16 cellular contexts compared by ENCODE assay signal in the genomic region with DNA sequence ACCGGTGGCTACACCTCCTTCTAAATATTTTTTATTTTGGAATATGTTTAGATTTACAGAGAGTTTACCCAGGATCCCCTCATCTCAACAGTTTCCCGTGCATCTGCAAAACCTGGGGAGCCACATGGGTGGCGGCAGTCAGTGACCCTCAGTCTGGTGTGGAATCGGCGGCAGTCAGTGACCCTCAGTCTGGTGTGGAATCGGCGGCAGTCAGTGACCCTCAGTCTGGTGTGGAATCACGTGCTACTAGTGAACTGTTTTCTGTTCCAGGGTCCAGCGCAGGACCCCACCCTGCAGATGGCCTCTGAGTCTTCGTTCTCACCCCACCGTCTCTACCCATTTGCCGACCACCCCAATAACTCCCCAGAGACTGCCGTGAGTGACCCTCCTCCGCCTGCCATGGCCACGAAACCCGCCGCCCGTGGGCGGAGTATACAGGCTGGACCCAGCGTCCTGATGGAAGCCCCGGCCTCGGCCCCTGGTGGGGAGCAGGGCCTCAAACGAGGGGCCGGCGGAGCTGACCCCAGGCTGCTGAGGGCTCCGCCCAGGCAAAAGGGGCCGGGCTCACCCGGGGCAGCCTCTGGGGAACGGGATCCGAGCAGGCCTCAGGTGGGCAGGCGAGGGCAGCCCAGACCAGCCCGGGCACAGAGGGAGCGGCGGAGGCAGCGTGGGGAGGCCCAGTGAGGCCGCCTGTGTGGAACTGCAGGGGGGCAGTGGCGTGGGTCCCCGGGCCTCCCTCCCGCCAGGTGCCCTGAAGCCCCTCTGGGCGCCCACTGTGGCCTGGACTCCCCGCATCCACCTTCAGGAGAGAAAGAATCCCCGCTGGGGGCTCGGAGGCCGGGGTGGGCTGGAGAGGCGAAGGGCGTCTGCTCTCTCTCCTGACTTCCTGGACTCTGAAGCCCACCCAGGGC. TPM values are rescaled to one million over a fixed set of nuclear protein-coding genes. Genes with fewer than 3 reads are reported as not detected.
DNase-seq lines count a peak whose midpoint lies in the region; ATAC-seq and TF ChIP-seq lines count a peak whose summit lies in the region.
"Had no signal": no experiment of that assay in that cellular context is flagged by ENCODE, and none has a peak within 500 bp of the region (broad histone marks: within the 10 kb centered on the region; RNA-seq: fewer than 3 reads in every experiment).

No MANE protein-coding gene starts in this region.

- peaks cover 11% of the 10 kb centered on the region for H3K4me1 Mint-ChIP-seq in central memory CD8-positive, alpha-beta T cell
- peaks cover 7% of the 10 kb centered on the region for H3K4me1 Mint-ChIP-seq in nephron progenitor cell

- POLR2A ChIA-PET in GM10248 (lab: Yijun Ruan, JAX), result no interaction called here

- no peaks in the 10 kb centered on the region for H3K9me3 ChIP-seq in BE2C

- no peak overlapping the region for H3K4me3 ChIP-seq in BE2C (ENCODE audit: low read depth, low read length)

- CTCF ChIA-PET in GM10248 (lab: Yijun Ruan, JAX), result no interaction called here

- peaks cover 13% of the 10 kb centered on the region for H3K27me3 Mint-ChIP-seq in central memory CD8-positive, alpha-beta T cell
- peaks cover 80% of the 10 kb centered on the region for H3K27me3 Mint-ChIP-seq in nephron progenitor cell (ENCODE audit: low read depth, poor library complexity)
- H3K27me3 Mint-ChIP-seq: stimulated activated naive CD8-positive, alpha-beta T cell treated with anti-CD3 and anti-CD28 coated beads, Interleukin-15, Interleukin-2, amounts not matched to agents 100 ng/mL and 50 ng/mL, for 24 hours had no signal

- no peak for TF ChIP-seq CTCF in BE2C (IDR thresholded peaks at IDR 0.05; ENCODE audit: low read depth, low read length)
- TF ChIP-seq CTCF in GM10248 (IDR thresholded peaks at IDR 0.05; ENCODE audit: control extremely low read depth, extremely low read depth, low read depth, missing control alignments), result no peak
- TF ChIP-seq CTCF in nephron progenitor cell (IDR thresholded peaks at IDR 0.05), result no peak

- peaks cover 21% of the 10 kb centered on the region for H3K27me3 ChIP-seq in BE2C

- H3K36me3 ChIP-seq in BE2C, result no peaks in the 10 kb centered on the region

- H3K4me3 Mint-ChIP-seq in central memory CD8-positive, alpha-beta T cell, result peak overlapping the region; percentile 13
- peak overlapping the region; percentile 58 for H3K4me3 Mint-ChIP-seq in nephron progenitor cell
- H3K4me3 Mint-ChIP-seq: mesothelial cell of epicardium had no signal

- H3K4me1 ChIP-seq in BE2C, result no peaks in the 10 kb centered on the region

- DNase-seq in BE2C (peak; percentile 10), GM10248 (ENCODE audit: extremely low spot score) (peak; percentile 16), nephron progenitor cell (peak; percentile 2), DMS153 (lab: John Stamatoyannopoulos, UW) (no peak), pons (ENCODE audit: low spot score) (no peak), NCI-H1092 (lab: John Stamatoyannopoulos, UW) (no peak)
- no peak for DNase-seq in central memory CD8-positive, alpha-beta T cell (ENCODE audit: low spot score in 2 of 2)
- DNase-seq: Karpas-422, NCI-H1694, NCI-H524 treated with DMSO at 0.1 percent for 48 hours, RPMI8226 had no signal

- no peaks in the 10 kb centered on the region for H3K9me3 Mint-ChIP-seq in central memory CD8-positive, alpha-beta T cell
- no peaks in the 10 kb centered on the region for H3K9me3 Mint-ChIP-seq in nephron progenitor cell
- H3K9me3 Mint-ChIP-seq: mesothelial cell of epicardium; stimulated activated naive CD8-positive, alpha-beta T cell treated with anti-CD3 and anti-CD28 coated beads, Interleukin-15, Interleukin-2, amounts not matched to agents 100 ng/mL and 50 ng/mL, for 24 hours had no signal

- no peak for ATAC-seq in central memory CD8-positive, alpha-beta T cell (replicated peaks; ENCODE audit: extremely low read depth, poor library complexity, severe bottlenecking)
- no peak for ATAC-seq in GM21447 (IDR thresholded peaks at IDR 0.05; ENCODE audit: unreplicated experiment)

- H3K27ac Mint-ChIP-seq in central memory CD8-positive, alpha-beta T cell (ENCODE audit: low read depth), result no peak overlapping the region
- no peak overlapping the region for H3K27ac Mint-ChIP-seq in nephron progenitor cell
- H3K27ac Mint-ChIP-seq: CD14-positive monocyte; mesothelial cell of epicardium; stimulated activated naive CD8-positive, alpha-beta T cell treated with anti-CD3 and anti-CD28 coated beads, Interleukin-15, Interleukin-2, amounts not matched to agents 100 ng/mL and 50 ng/mL, for 24 hours had no signal

- no peaks in the 10 kb centered on the region for H3K36me3 Mint-ChIP-seq in central memory CD8-positive, alpha-beta T cell (ENCODE audit: insufficient read depth)
- no peaks in the 10 kb centered on the region for H3K36me3 Mint-ChIP-seq in nephron progenitor cell (ENCODE audit: low read depth)
- H3K36me3 Mint-ChIP-seq: CD14-positive monocyte, mesothelial cell of epicardium had no signal

RNA-seq across cellular contexts. Expression of gene IL17REL, which starts 2.5 kb away (rescaled TPM):
- polyA plus RNA-seq in BE2C (2012; ENCODE audit: insufficient read depth, insufficient read length, low read depth), result not detected
- polyA plus RNA-seq: CD14-positive monocyte had no signal

RNA-seq across cellular contexts. Expression of gene TTLL8, which starts 48.1 kb away (rescaled TPM):
- not detected for polyA plus RNA-seq in BE2C (2012; ENCODE audit: insufficient read depth, insufficient read length, low read depth)
- polyA plus RNA-seq: adipose tissue, CD14-positive monocyte had no signal

RNA-seq across cellular contexts. Expression of gene PIM3, which starts 49.4 kb away (rescaled TPM):
- 286 TPM for polyA plus RNA-seq in BE2C (2012; ENCODE audit: insufficient read depth, insufficient read length, low read depth)

Comparison
In these comparisons a context has a peak if more than half of its experiments do, and no peak if none do; other contexts are left out.
1. DNase-seq: peak in BE2C (single experiment), GM10248 (single experiment) and nephron progenitor cell (single experiment); none in central memory CD8-positive, alpha-beta T cell (0 of 2), DMS153 (single experiment), pons (single experiment) and NCI-H1092 (single experiment).